ENCODE assay signal across 8 cellular contexts in genomic region chr10:1643161-1643910, GRCh38.
DNase-seq lines count a peak whose midpoint lies in the region; ATAC-seq and TF ChIP-seq lines count a peak whose summit lies in the region.

No MANE protein-coding gene starts in this region.

- TF ChIP-seq CTCF in RWPE1 (conservative IDR thresholded peaks at IDR 0.05; ENCODE audit: low read depth): no peak
- TF ChIP-seq CTCF in liver (IDR thresholded peaks at IDR 0.05; ENCODE audit: low read depth, low read length, missing input control): no peak

- 54% methylated on average over 11 of the region's 11 CpGs for WGBS in liver

- H3K9ac ChIP-seq in liver (ENCODE audit: low read depth in 1 of 2, low read length in 2 of 2): no peak overlapping the region

- no peak overlapping the region for H3K27ac ChIP-seq in RWPE1
- no peak overlapping the region for H3K27ac ChIP-seq in liver (ENCODE audit: low read depth in 1 of 2, low read length in 2 of 2)
- no peak overlapping the region for H3K27ac ChIP-seq in effector memory CD4-positive, alpha-beta T cell (ENCODE audit: insufficient read depth, low read length, poor library complexity, severe bottlenecking)

- no peaks in the 10 kb centered on the region for H3K36me3 ChIP-seq in H7 (replicated peaks; ENCODE audit: control insufficient read depth, insufficient read depth, low read length)
- H3K36me3 ChIP-seq in liver (ENCODE audit: control insufficient read depth in 4 of 4, insufficient read depth in 3 of 4, low read depth in 1 of 4, low read length in 3 of 4): no peaks in the 10 kb centered on the region
- no peaks in the 10 kb centered on the region for H3K36me3 ChIP-seq in effector memory CD4-positive, alpha-beta T cell (ENCODE audit: control insufficient read depth, insufficient read depth, low read length)

- TF ChIP-seq RAD21 in liver (IDR thresholded peaks at IDR 0.05): no peak

- intact Hi-C loops in posterior vena cava (cut with DNase I): no loop called here

- H3K9me3 ChIP-seq in liver (ENCODE audit: control insufficient read depth in 4 of 4, low read length in 3 of 4): peaks cover 0 to 2% (median 0%) of the 10 kb centered on the region in 4 donors
- H3K9me3 ChIP-seq in effector memory CD4-positive, alpha-beta T cell (ENCODE audit: control insufficient read depth, low read length): no peaks in the 10 kb centered on the region

- no peaks in the 10 kb centered on the region for H3K4me1 ChIP-seq in liver (ENCODE audit: control insufficient read depth in 4 of 4, insufficient read depth in 4 of 4, low read length in 3 of 4)
- no peaks in the 10 kb centered on the region for H3K4me1 ChIP-seq in effector memory CD4-positive, alpha-beta T cell (ENCODE audit: control insufficient read depth, insufficient read depth, low read length, poor library complexity, severe bottlenecking)

- DNase-seq in H7 (peak; percentile 79), RWPE1 (ENCODE audit: low spot score) (peak; percentile 34), 8988T (no peak), posterior vena cava (ENCODE audit: low spot score) (no peak), cerebellar nuclear complex (lab: John Stamatoyannopoulos, UW) (no peak)
- DNase-seq in effector memory CD4-positive, alpha-beta T cell: no peak

- CTCF ChIA-PET in RWPE1 (lab: Yijun Ruan, JAX): no interaction called here

- H3K4me3 ChIP-seq in H7 (ENCODE audit: insufficient read depth, low read depth, low read length) (no peak overlapping the region), liver (ENCODE audit: low read depth in 1 of 3, low read length in 3 of 3) (no peak overlapping the region)
- no peak overlapping the region for H3K4me3 ChIP-seq in effector memory CD4-positive, alpha-beta T cell (ENCODE audit: insufficient read depth, low read depth, low read length, poor library complexity, severe bottlenecking)

- H3K27me3 ChIP-seq in H7 (ENCODE audit: control insufficient read depth, insufficient read depth, low read length) (no peaks in the 10 kb centered on the region), liver (ENCODE audit: control insufficient read depth in 4 of 4, insufficient read depth in 4 of 4, low read length in 3 of 4) (peaks cover 0 to 4% (median 0%) of the 10 kb centered on the region in 4 donors)
- H3K27me3 ChIP-seq in effector memory CD4-positive, alpha-beta T cell (replicated peaks; ENCODE audit: control insufficient read depth, insufficient read depth, low read length, poor library complexity, severe bottlenecking): no peaks in the 10 kb centered on the region

- ATAC-seq in GM18511 (IDR thresholded peaks at IDR 0.05; ENCODE audit: unreplicated experiment): peak; percentile 83

- POLR2A ChIA-PET in RWPE1 (lab: Yijun Ruan, JAX; ENCODE audit: low non-redundant PET): no interaction called here

TF ChIP-seq in liver, 16 proteins besides CTCF, POLR2A, EP300 and RAD21:
- TF ChIP-seq HNF4A (conservative IDR thresholded peaks at IDR 0.05) (no peak), SP1 (IDR thresholded peaks at IDR 0.05) (no peak), REST (IDR thresholded peaks at IDR 0.05) (peak; percentile 97)

Comparison
In these comparisons a context has a peak if more than half of its experiments do, and no peak if none do; other contexts are left out.
1. DNase-seq: peak in H7 (single experiment) and RWPE1 (single experiment); none in effector memory CD4-positive, alpha-beta T cell (0 of 3), 8988T (single experiment), posterior vena cava (single experiment) and cerebellar nuclear complex (0 of 2).